29 cellular contexts compared by ENCODE assay signal in the genomic region with DNA sequence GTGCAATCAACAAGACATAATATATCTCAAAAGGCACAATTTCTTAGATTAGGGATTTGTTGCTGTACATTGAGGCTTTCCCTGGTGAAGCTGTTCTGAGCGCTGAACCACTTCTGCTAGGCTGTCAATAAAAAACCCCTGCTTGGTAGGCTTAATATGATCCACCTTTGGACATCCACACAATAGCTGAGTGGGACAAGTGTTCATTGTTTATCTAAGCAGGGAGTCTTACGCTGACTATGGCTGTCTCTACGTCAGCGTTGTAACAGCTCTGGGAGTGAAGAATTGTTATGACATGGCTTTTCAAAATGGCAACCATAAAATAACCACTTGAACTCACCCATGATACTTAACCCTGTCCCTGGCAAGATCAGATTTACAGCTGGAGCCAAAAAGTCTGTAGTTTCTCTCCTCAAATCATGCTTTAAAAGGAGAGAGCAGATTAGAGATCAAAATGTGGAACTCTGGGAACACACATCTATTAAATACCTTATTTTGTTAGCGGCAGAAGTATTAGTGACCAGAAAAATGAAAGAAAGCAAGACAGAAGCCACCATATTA.
A peak's percentile ranks its signal among the peaks of the same experiment; 100 is the strongest.
DNase-seq lines count a peak whose midpoint lies in the region; FAIRE-seq and TF ChIP-seq lines count a peak whose summit lies in the region.
"Had no signal": no experiment of that assay in that cellular context is flagged by ENCODE, and none has a peak within 500 bp of the region (broad histone marks: within the 10 kb centered on the region; RNA-seq: fewer than 3 reads in every experiment).

No MANE protein-coding gene starts in this region.

- H3K4ac ChIP-seq in H1 (replicated peaks; ENCODE audit: insufficient read length, low read depth, low read length), result no peak overlapping the region

- H3K56ac ChIP-seq in H1 (replicated peaks; ENCODE audit: insufficient read length, low read depth, low read length), result no peak overlapping the region

- H2BK15ac ChIP-seq in H1 (ENCODE audit: low read length), result no peak overlapping the region

- H3K9me3 Mint-ChIP-seq in Calu3 (ENCODE audit: low read depth, unreplicated experiment), result no peaks in the 10 kb centered on the region
- H3K9me3 Mint-ChIP-seq: activated naive CD4-positive, alpha-beta T cell treated with anti-CD3 and anti-CD28 coated beads, Interleukin-2, amount 50 U/mL, for 24 hours; activated T-helper 2 cell treated with anti-CD3 and anti-CD28 coated beads, Interferon-gamma antibody, Interleukin-2, Interleukin-4, amounts not matched to agents 10 μg/mL and 5 μg/mL and 100 μg/mL, durations not matched to agents 14 hours and 24 hours and 36 hours; natural killer cell treated with Interleukin-12 subunit alpha and Interleukin-12 subunit beta and Interleukin-15 and Interleukin-18, amount 100 ng/mL, for 72 hours had no signal

- H3K23me2 ChIP-seq in H1 (ENCODE audit: low read depth, low read length), result no peaks in the 10 kb centered on the region

- H3K4me1 ChIP-seq in H1 (replicated peaks in 1 of 4; ENCODE audit: control insufficient read depth in 3 of 4, insufficient read depth in 4 of 4, low read length in 3 of 4) (peaks cover 0 to 5% (median 2%) of the 10 kb centered on the region in 4 experiments; a peak in 2 of 7 replicates), HAP-1 (no peaks in the 10 kb centered on the region)
- H3K4me1 ChIP-seq: A549, gastrocnemius medialis, SJSA1, tibial artery had no signal

- H2AK5ac ChIP-seq in H1 (ENCODE audit: low read depth, low read length), result no peak overlapping the region

- no peak overlapping the region for H3K27ac ChIP-seq in H1 (ENCODE audit: low read depth, low read length)
- H3K27ac ChIP-seq: A549, gastrocnemius medialis, SJSA1, tibial artery, VCaP had no signal

- no peaks in the 10 kb centered on the region for H4K20me1 ChIP-seq in H1 (replicated peaks in 1 of 2; ENCODE audit: control insufficient read depth in 1 of 2, insufficient read depth in 2 of 2, low read length in 2 of 2)

- BruUV-seq in Calu3 (replicated peaks; lab: Mats Ljungman, UMichigan), result no TSS peak

- no peak overlapping the region for H4K5ac ChIP-seq in H1 (ENCODE audit: insufficient read length, low read depth, low read length)

- peaks cover 0 to 15% of the 10 kb centered on the region in 2 experiments; a peak in 3 of 4 replicates for H3K9me3 ChIP-seq in H1 (ENCODE audit: insufficient read depth in 2 of 2, low read depth in 1 of 2, low read length in 1 of 2)
- no peaks in the 10 kb centered on the region for H3K9me3 ChIP-seq in HAP-1
- H3K9me3 ChIP-seq: gastrocnemius medialis, SJSA1, tibial artery had no signal

- no peak overlapping the region for H4K91ac ChIP-seq in H1 (replicated peaks; ENCODE audit: insufficient read length, low read length)

- H3K4me3 Mint-ChIP-seq in Calu3 (ENCODE audit: low read depth, unreplicated experiment), result no peak overlapping the region
- H3K4me3 Mint-ChIP-seq: activated CD8-positive, alpha-beta T cell treated with anti-CD3 and anti-CD28 coated beads, Interleukin-2, amount 10 ng/mL, durations not matched to agents 7 days and 5 days; activated naive CD4-positive, alpha-beta T cell treated with anti-CD3 and anti-CD28 coated beads, Interleukin-2, amount 50 U/mL, for 24 hours; natural killer cell treated with Interleukin-12 subunit alpha and Interleukin-12 subunit beta and Interleukin-15 and Interleukin-18, amount 100 ng/mL, for 72 hours had no signal

- in situ Hi-C loops in HAP-1 (cut with MboI; ENCODE audit: low sequenced_read_pairs), result no loop called here

- H3K36me3 Mint-ChIP-seq in Calu3 (ENCODE audit: insufficient read depth, unreplicated experiment), result no peaks in the 10 kb centered on the region
- H3K36me3 Mint-ChIP-seq: activated naive CD4-positive, alpha-beta T cell treated with anti-CD3 and anti-CD28 coated beads, Interleukin-2, amount 50 U/mL, for 24 hours; natural killer cell treated with Interleukin-12 subunit alpha and Interleukin-12 subunit beta and Interleukin-15 and Interleukin-18, amount 100 ng/mL, for 72 hours had no signal

- no peaks in the 10 kb centered on the region for H3K4me1 Mint-ChIP-seq in Calu3 (ENCODE audit: low read depth, unreplicated experiment)
- H3K4me1 Mint-ChIP-seq: activated naive CD4-positive, alpha-beta T cell treated with anti-CD3 and anti-CD28 coated beads, Interleukin-2, amount 50 U/mL, for 24 hours had no signal

- no peaks in the 10 kb centered on the region for H3K79me2 ChIP-seq in H1 (ENCODE audit: control insufficient read depth in 1 of 2, insufficient read depth in 2 of 2, low read length in 2 of 2)

- POLR2A ChIA-PET in H1 (lab: Charles Lee; ENCODE audit: partially characterized antibody), result no interaction called here

- H3K27me3 Mint-ChIP-seq in Calu3 (ENCODE audit: unreplicated experiment), result peaks cover 11% of the 10 kb centered on the region
- H3K27me3 Mint-ChIP-seq: activated naive CD4-positive, alpha-beta T cell treated with anti-CD3 and anti-CD28 coated beads, Interleukin-2, amount 50 U/mL, for 24 hours; natural killer cell treated with Interleukin-12 subunit alpha and Interleukin-12 subunit beta and Interleukin-15 and Interleukin-18, amount 100 ng/mL, for 72 hours had no signal

- CTCF ChIA-PET in H1 (lab: Charles Lee; ENCODE audit: partially characterized antibody) (interaction anchor here (0.6 kb wide), 1 partner anchor 29 kb away, joined by 3 read pairs; no protein-coding TSS in a partner anchor), Calu3 (lab: Charles Lee) (no interaction called here)

- H3K27me3 ChIP-seq in H1 (replicated peaks in 1 of 4; ENCODE audit: control insufficient read depth in 3 of 4, extremely low read depth in 1 of 4, insufficient read depth in 3 of 4, low read length in 3 of 4), result no peaks in the 10 kb centered on the region
- H3K27me3 ChIP-seq in HAP-1 (ENCODE audit: low read depth), result no peaks in the 10 kb centered on the region
- H3K27me3 ChIP-seq: gastrocnemius medialis, SJSA1, tibial artery had no signal

- no peak overlapping the region for H2BK5ac ChIP-seq in H1 (ENCODE audit: low read depth, low read length)

- no peak for FAIRE-seq in H1 (lab: Jason Lieb, UNC)
- FAIRE-seq: A549, D721Med, GM18507 had no signal

- H3K36me3 ChIP-seq in H1 (ENCODE audit: control insufficient read depth in 2 of 4, insufficient read depth in 4 of 4, low read length in 3 of 4) (no peaks in the 10 kb centered on the region), HAP-1 (replicated peaks) (no peaks in the 10 kb centered on the region)
- H3K36me3 ChIP-seq: gastrocnemius medialis, SJSA1, tibial artery had no signal

- WGBS in H1 (ENCODE audit: extremely low coverage in 1 of 2, insufficient coverage in 1 of 2, insufficient read length in 1 of 2, insufficient replicate concordance in 2 of 2, low coverage in 1 of 2, low lambda C conversion rate in 2 of 2, missing lambda C conversion rate in 1 of 2), 2 experiments, result 84% methylated on average over 5 of the region's 5 CpGs; no CpG with 5 or more reads in 1 of the 2 experiments

- DNase-seq in DMS53 (lab: John Stamatoyannopoulos, UW) (peak; percentile 87), NCI-H1417 treated with DMSO at 0.1 percent for 48 hours (lab: John Stamatoyannopoulos, UW) (peak; percentile 6), NCI-H510A treated with DMSO at 0.1 percent for 48 hours (lab: John Stamatoyannopoulos, UW) (peak; percentile 85), H1 (ENCODE audit: low read depth in 1 of 2, low spot score in 2 of 2) (no peak), OCI-M1 (lab: John Stamatoyannopoulos, UW) (no peak), Calu3 (no peak), HAP-1 (ENCODE audit: low spot score in 2 of 2) (no peak), NOMO-1 (lab: John Stamatoyannopoulos, UW; ENCODE audit: unreplicated experiment in 2 of 2) (no peak)
- DNase-seq: activated CD4-positive, alpha-beta T cell treated with anti-CD3 and anti-CD28 coated beads for 4 hours; activated CD8-positive, alpha-beta T cell treated with anti-CD3 and anti-CD28 coated beads, Interleukin-2, amount 10 ng/mL, durations not matched to agents 7 days and 5 days; amygdala; gastrocnemius medialis; hypothalamus; IMR-90; MV-4-11; NCI-H2107; NCI-H524; stimulated activated CD4-positive, alpha-beta T cell treated with anti-CD3 and anti-CD28 coated beads, Interleukin-4, amount 100 ng/mL, for 24 hours; T1000; tibial artery had no signal

- no peak overlapping the region for H3K23ac ChIP-seq in H1 (ENCODE audit: insufficient read length)

- no peak for TF ChIP-seq RAD21 in H1 (IDR thresholded peaks at IDR 0.05 in 1 of 2, conservative IDR thresholded peaks at IDR 0.05 in 1 of 2; ENCODE audit: low read depth in 2 of 2, low read length in 2 of 2)

- no peaks in the 10 kb centered on the region for H3K79me1 ChIP-seq in H1 (ENCODE audit: low read depth, low read length)

- peak overlapping the region; percentile 42; the same call in 1 of the 2 replicates for H2AFZ ChIP-seq in H1 (ENCODE audit: low read length)

- no peak overlapping the region for H2BK120ac ChIP-seq in H1 (replicated peaks; ENCODE audit: low read depth, low read length)

- intact Hi-C loops in Calu3 (cut with micrococcal nuclease; ENCODE audit: unreplicated experiment), result no loop called here

- no peak overlapping the region for H3K9ac ChIP-seq in H1 (replicated peaks in 1 of 4; ENCODE audit: extremely low read depth in 1 of 4, low read depth in 3 of 4, low read length in 3 of 4)

- H3K4me2 ChIP-seq in H1 (ENCODE audit: insufficient read depth in 1 of 2, low read depth in 2 of 2, low read length in 2 of 2), result no peak overlapping the region
- H3K4me2 ChIP-seq: A549 had no signal

- no peak overlapping the region for H2BK20ac ChIP-seq in H1 (ENCODE audit: low read length)

- no peak overlapping the region for H4K8ac ChIP-seq in H1 (ENCODE audit: extremely low read depth, insufficient read depth, low read length)

- H2BK12ac ChIP-seq in H1 (ENCODE audit: low read depth, low read length), result no peak overlapping the region

- H3K18ac ChIP-seq in H1 (ENCODE audit: extremely low read depth, low read length), result no peak overlapping the region

- H3K27ac Mint-ChIP-seq in Calu3 (ENCODE audit: unreplicated experiment), result no peak overlapping the region
- H3K27ac Mint-ChIP-seq: activated CD8-positive, alpha-beta T cell treated with anti-CD3 and anti-CD28 coated beads, Interleukin-2, amount 10 ng/mL, durations not matched to agents 7 days and 5 days; activated naive CD4-positive, alpha-beta T cell treated with anti-CD3 and anti-CD28 coated beads, Interleukin-2, amount 50 U/mL, for 24 hours; activated T-helper 2 cell treated with anti-CD3 and anti-CD28 coated beads, Interferon-gamma antibody, Interleukin-2, Interleukin-4, amounts not matched to agents 10 μg/mL and 5 μg/mL and 100 μg/mL, durations not matched to agents 14 hours and 24 hours and 36 hours; natural killer cell treated with Interleukin-12 subunit alpha and Interleukin-12 subunit beta and Interleukin-15 and Interleukin-18, amount 100 ng/mL, for 72 hours had no signal

- TF ChIP-seq CTCF in H1 (IDR thresholded peaks at IDR 0.05; ENCODE audit: control extremely low read depth in 1 of 3, insufficient read depth in 1 of 3, low read depth in 1 of 3, low read length in 3 of 3) (no peak), Calu3 (IDR thresholded peaks at IDR 0.05; ENCODE audit: unreplicated experiment) (no peak)

- H3K4me3 ChIP-seq in H1 (ENCODE audit: extremely low read depth in 1 of 4, insufficient read depth in 2 of 4, low read depth in 3 of 4, low read length in 4 of 4), result no peak overlapping the region
- no peak overlapping the region for H3K4me3 ChIP-seq in HAP-1
- H3K4me3 ChIP-seq: A549, gastrocnemius medialis, lung, SJSA1, tibial artery had no signal

- no peak overlapping the region for H3K14ac ChIP-seq in H1 (ENCODE audit: insufficient read length)

- no peak for TF ChIP-seq EP300 in H1 (IDR thresholded peaks at IDR 0.05; ENCODE audit: borderline replicate concordance in 1 of 2, low read depth in 2 of 2, low read length in 2 of 2)

- TF ChIP-seq POLR2A in H1 (IDR thresholded peaks at IDR 0.05; ENCODE audit: control extremely low read depth in 1 of 2, low read depth in 2 of 2, low read length in 2 of 2), result no peak

Comparison
In these comparisons a context has a peak if more than half of its experiments do, and no peak if none do; other contexts are left out.
1. DNase-seq: peak in DMS53 (single experiment), NCI-H1417 treated with DMSO at 0.1 percent for 48 hours (single experiment) and NCI-H510A treated with DMSO at 0.1 percent for 48 hours (single experiment); none in H1 (0 of 2), OCI-M1 (single experiment), Calu3 (single experiment), HAP-1 (0 of 2) and NOMO-1 (0 of 2).